30 cellular contexts compared by ENCODE assay signal in the genomic region with DNA sequence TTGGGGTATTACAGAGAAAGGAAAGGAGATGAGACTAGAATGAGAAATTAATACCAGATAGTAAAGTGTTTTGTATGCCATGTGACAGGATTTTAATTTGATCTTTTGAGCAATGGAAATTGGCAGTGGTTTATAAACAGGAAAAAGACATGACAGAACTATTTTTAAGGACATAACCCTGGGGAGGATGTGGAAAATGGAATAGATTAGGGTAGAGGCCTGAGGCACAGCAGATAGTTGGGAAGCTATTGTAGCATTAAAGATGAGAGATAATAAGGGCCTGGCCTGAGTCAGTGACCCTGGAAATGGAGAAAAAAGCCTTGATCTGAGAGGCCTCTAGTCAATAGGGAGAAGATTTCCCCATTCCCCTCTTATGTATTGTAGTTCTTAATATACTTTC. TPM values are rescaled to one million over a fixed set of nuclear protein-coding genes. Genes with fewer than 3 reads are reported as not detected.
"Had no signal": no experiment of that assay in that cellular context is flagged by ENCODE, and none has a peak within 500 bp of the region (broad histone marks: within the 10 kb centered on the region; RNA-seq: fewer than 3 reads in every experiment).

No MANE protein-coding gene starts in this region.

- H3K4me1 ChIP-seq: adrenal gland, body of pancreas, breast epithelium, Peyer's patch had no signal

- H3K9me3 ChIP-seq: adrenal gland, body of pancreas, breast epithelium, Peyer's patch had no signal

- H3K27me3 ChIP-seq: adrenal gland, body of pancreas, Peyer's patch had no signal

- H3K36me3 ChIP-seq: adrenal gland, breast epithelium, Peyer's patch had no signal

- H3K27ac ChIP-seq: adrenal gland, body of pancreas, breast epithelium, Peyer's patch had no signal

- H3K4me3 ChIP-seq: adrenal gland, body of pancreas, breast epithelium, Peyer's patch had no signal

- DNase-seq: activated CD4-positive, alpha-beta T cell treated with anti-CD3 and anti-CD28 coated beads for 36 hours; activated CD4-positive, alpha-beta T cell treated with anti-CD3 and anti-CD28 coated beads, Interleukin-2, amount 10 ng/mL, durations not matched to agents 7 days and 5 days; activated CD4-positive, alpha-beta T cell treated with anti-CD3 and anti-CD28 coated beads, Interleukin-2, amount 50 U/mL, for 48 hours; activated CD8-positive, alpha-beta T cell treated with anti-CD3 and anti-CD28 coated beads, Interleukin-2, amount 10 ng/mL, durations not matched to agents 7 days and 5 days; activated gamma-delta T cell; activated naive CD4-positive, alpha-beta T cell treated with Interleukin-2 at 50 U/mL for 16 hours; activated T-cell treated with anti-CD3 and anti-CD28 coated beads, Interleukin-2, amount 50 U/mL, for 24 hours; adrenal gland; body of pancreas; Kasumi-1; KG1; NCI-H1092 treated with DMSO at 0.1 percent for 48 hours; NCI-H1417; NCI-H146; NCI-H187; NCI-H2029 treated with DMSO at 0.1 percent for 48 hours; NCI-H2107; NCI-H2171; NCI-H510A; NCI-H526; NCI-H748 treated with DMSO at 0.1 percent for 48 hours; NK-92 treated with Interleukin-12 subunit alpha and Interleukin-12 subunit beta, amount 100 ng/mL, for 24 hours; PC-3; Peyer's patch; Right ventricle myocardium superior; SW 1271; T-helper 1 cell; T-helper 2 cell; T-helper 9 cell had no signal

RNA-seq across cellular contexts. Expression of gene KCNA3, which starts 22.1 kb away (rescaled TPM):
- total RNA-seq: PC-3 had no signal
